ENCODE assay signal across 31 cellular contexts in the genomic region with DNA sequence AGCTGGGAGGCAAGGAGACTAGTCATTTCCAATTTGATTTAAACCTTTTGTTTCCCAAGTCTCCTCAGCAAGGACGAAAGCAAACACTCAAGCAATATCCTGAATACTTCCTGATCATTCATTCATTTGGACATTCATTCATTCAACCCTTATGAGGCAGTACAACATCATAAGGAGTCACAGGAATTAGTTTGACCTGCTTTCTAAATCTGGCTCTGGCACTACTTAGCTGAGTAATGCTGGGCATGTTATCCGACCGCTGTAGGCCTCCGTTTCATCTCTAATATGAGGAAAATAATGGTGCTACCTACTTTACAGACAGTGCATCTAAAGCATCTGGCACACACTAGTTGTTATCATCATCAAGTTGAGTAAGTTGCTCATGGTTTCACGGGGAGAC. TPM values are rescaled to one million over a fixed set of nuclear protein-coding genes. Genes with fewer than 3 reads are reported as not detected.
"Had no signal": no experiment of that assay in that cellular context is flagged by ENCODE, and none has a peak within 500 bp of the region (broad histone marks: within the 10 kb centered on the region; RNA-seq: fewer than 3 reads in every experiment).

No MANE protein-coding gene starts in this region.

- H3K36me3 ChIP-seq: colonic mucosa, esophagus muscularis mucosa, esophagus squamous epithelium, gastrocnemius medialis, gastroesophageal sphincter, heart left ventricle, heart right ventricle had no signal

- DNase-seq: colonic mucosa; cortex of kidney; dermis blood vessel endothelial cell; dorsolateral prefrontal cortex; effector CD4-positive, alpha-beta T cell; effector CD8-positive, alpha-beta T cell; effector memory CD4-positive, alpha-beta T cell; effector memory CD8-positive, alpha-beta T cell; endodermal cell; erythroblast; esophagus squamous epithelium; foreskin fibroblast; foreskin keratinocyte; foreskin melanocyte; gastrocnemius medialis; head of caudate nucleus; heart left ventricle; heart right ventricle had no signal

- H3K27me3 ChIP-seq: colonic mucosa, dorsolateral prefrontal cortex, esophagus muscularis mucosa, esophagus squamous epithelium, foreskin keratinocyte, gastrocnemius medialis, gastroesophageal sphincter, heart left ventricle, heart right ventricle had no signal

- H3K9me3 Mint-ChIP-seq: dendritic cell treated with granulocyte-macrophage colony-stimulating factor and Interleukin-4, amounts not matched to agents 40 ng/mL and 50 ng/mL, for 4 days; endodermal cell had no signal

- FAIRE-seq: colon, endometrium, endothelial cell of umbilical vein, frontal cortex had no signal

- H3K4me3 Mint-ChIP-seq: dendritic cell treated with granulocyte-macrophage colony-stimulating factor and Interleukin-4, amounts not matched to agents 40 ng/mL and 50 ng/mL, for 4 days; effector memory CD8-positive, alpha-beta T cell; endodermal cell had no signal

- H3K27ac Mint-ChIP-seq: dendritic cell treated with granulocyte-macrophage colony-stimulating factor and Interleukin-4, amounts not matched to agents 40 ng/mL and 50 ng/mL, for 4 days; effector memory CD8-positive, alpha-beta T cell; endodermal cell had no signal

- H3K4me1 ChIP-seq: colonic mucosa, esophagus squamous epithelium, foreskin keratinocyte had no signal

- ATAC-seq: effector memory CD8-positive, alpha-beta T cell; esophagus mucosa; foreskin keratinocyte; gastrocnemius medialis; gastroesophageal sphincter; heart left ventricle; heart right ventricle had no signal

- H3K9me3 ChIP-seq: colonic mucosa, esophagus muscularis mucosa, esophagus squamous epithelium, gastrocnemius medialis, gastroesophageal sphincter, heart left ventricle, heart right ventricle had no signal

- H3K4me3 ChIP-seq: colonic mucosa, coronary artery, dorsolateral prefrontal cortex, esophagus muscularis mucosa, esophagus squamous epithelium, gastrocnemius medialis, gastroesophageal sphincter, heart left ventricle, heart right ventricle had no signal

- H3K27ac ChIP-seq: colonic mucosa, coronary artery, dorsolateral prefrontal cortex, epithelial cell of prostate, esophagus muscularis mucosa, esophagus squamous epithelium, foreskin keratinocyte, gastrocnemius medialis, gastroesophageal sphincter, heart left ventricle, heart right ventricle had no signal

RNA-seq across cellular contexts. Expression of a gene that starts 11.7 kb away (rescaled TPM):
- total RNA-seq: endothelial cell of umbilical vein, epithelial cell of proximal tubule, fibroblast of villous mesenchyme, glomerular endothelial cell had no signal
